In the genomic region with DNA sequence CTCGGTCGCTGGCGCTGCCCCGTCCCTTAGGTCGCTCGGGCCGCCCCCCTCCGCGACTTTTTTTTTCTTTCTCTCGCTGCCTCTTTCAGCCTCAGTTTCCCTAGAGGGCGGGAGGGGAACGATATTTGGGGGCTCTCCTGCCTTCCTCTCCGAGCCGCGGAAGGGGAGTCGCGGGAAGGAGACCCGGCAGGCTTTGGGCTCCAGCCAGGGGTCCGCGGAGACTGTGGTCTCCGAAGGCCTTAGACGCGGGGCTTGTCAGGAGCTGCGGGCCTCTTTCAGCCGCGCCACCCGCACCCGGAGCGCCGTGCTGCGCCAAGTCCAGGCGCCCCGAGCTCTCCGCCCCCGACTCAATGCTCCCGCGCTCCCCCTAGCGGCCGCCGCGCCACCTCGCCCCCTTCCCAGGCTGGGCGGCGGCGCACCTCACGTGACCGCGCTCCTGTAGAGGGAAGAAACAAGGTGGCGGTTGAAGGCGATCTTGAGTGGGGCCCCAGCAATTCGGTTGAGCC, we compare ENCODE assay signal across 1 cellular context.
TF ChIP-seq lines count a peak whose summit lies in the region.

Gene LRRC37B, plus strand, starts transcription at position 427 of the 506 bp plus-strand sequence. CDS start 14,010 bp downstream, outside the sequence.

TF ChIP-seq in SK-N-SH, 30 proteins besides CTCF, POLR2A, EP300 and RAD21 (continued from another document):
- TF ChIP-seq POLR2AphosphoS5 (IDR thresholded peaks at IDR 0.05; ENCODE audit: low read depth, low read length) (peak; percentile 51; the same call in 1 of the 2 replicates), USF1 (IDR thresholded peaks at IDR 0.05; ENCODE audit: borderline replicate concordance, low read depth) (peak; percentile 94), RXRA (IDR thresholded peaks at IDR 0.05; ENCODE audit: borderline replicate concordance, low read depth) (no peak), MXI1 (IDR thresholded peaks at IDR 0.05; ENCODE audit: low read depth, low read length) (peak; percentile 79), SIN3A (IDR thresholded peaks at IDR 0.05; ENCODE audit: borderline replicate concordance, low read depth, low read length) (peak; percentile 48; the same call in 1 of the 2 replicates), RCOR1 (IDR thresholded peaks at IDR 0.05; ENCODE audit: low read length) (peak; percentile 25; the same call in 1 of the 2 replicates), SMC3 (IDR thresholded peaks at IDR 0.05; ENCODE audit: low read depth, low read length) (peak; percentile 36), NRF1 (IDR thresholded peaks at IDR 0.05; ENCODE audit: low read depth, low read length) (0 out of 2 replicates have a peak, but pooled peaks have one; percentile 1), YY1 (IDR thresholded peaks at IDR 0.05; ENCODE audit: low read depth) (no peak)
- TF ChIP-seq, protein P1, sequence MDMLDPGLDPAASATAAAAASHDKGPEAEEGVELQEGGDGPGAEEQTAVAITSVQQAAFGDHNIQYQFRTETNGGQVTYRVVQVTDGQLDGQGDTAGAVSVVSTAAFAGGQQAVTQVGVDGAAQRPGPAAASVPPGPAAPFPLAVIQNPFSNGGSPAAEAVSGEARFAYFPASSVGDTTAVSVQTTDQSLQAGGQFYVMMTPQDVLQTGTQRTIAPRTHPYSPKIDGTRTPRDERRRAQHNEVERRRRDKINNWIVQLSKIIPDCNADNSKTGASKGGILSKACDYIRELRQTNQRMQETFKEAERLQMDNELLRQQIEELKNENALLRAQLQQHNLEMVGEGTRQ (IDR thresholded peaks at IDR 0.05; ENCODE audit: borderline replicate concordance, low read depth, low read length), result peak; percentile 80
- TF ChIP-seq, protein P2, sequence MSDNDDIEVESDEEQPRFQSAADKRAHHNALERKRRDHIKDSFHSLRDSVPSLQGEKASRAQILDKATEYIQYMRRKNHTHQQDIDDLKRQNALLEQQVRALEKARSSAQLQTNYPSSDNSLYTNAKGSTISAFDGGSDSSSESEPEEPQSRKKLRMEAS (IDR thresholded peaks at IDR 0.05; ENCODE audit: low read depth), result peak; percentile 61; the same call in 1 of the 2 replicates
TF ChIP-seq in SK-N-SH: peak in this region for 9.
